ENCODE assay signal across 24 cellular contexts in the genomic region with DNA sequence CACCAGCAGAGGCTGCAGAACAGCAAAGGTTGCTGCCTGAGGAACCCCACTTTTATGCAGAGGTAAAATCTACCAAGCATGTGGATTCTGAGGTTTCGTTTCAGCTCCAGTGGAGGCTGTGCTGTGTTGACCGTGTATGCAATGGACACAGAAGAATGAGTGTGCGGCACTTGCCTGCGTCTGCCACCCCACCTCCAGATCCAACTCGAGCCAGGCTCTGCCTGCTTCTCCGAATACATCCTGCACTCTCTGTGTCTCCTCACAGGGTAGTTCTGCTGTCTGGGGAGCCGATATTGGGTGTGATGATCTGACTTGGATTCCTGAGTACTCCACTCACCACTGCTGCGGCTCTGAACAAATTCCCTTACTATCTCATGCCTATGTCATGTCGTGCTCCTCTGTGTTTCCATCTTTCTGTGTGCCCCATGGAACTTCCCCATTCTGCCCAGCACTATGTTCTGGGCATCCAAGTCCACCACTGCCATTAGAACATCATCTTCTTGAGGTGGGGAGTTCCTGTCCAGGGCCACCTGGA.
DNase-seq lines count a peak whose midpoint lies in the region; ATAC-seq and TF ChIP-seq lines count a peak whose summit lies in the region.
"Had no signal": no experiment of that assay in that cellular context is flagged by ENCODE, and none has a peak within 500 bp of the region (broad histone marks: within the 10 kb centered on the region; RNA-seq: fewer than 3 reads in every experiment).

No MANE protein-coding gene starts in this region.

- no peak overlapping the region for H2BK120ac ChIP-seq in trophoblast cell (ENCODE audit: insufficient read depth, low read length, poor library complexity)

- POLR2A ChIA-PET in WTC11 (lab: Charles Lee), result no interaction called here

- peaks cover 12 to 21% of the 10 kb centered on the region in 2 experiments for H3K4me1 ChIP-seq in trophoblast cell (ENCODE audit: control insufficient read depth in 1 of 2, insufficient read depth in 2 of 2, low read length in 2 of 2)

- WGBS in trophoblast cell (ENCODE audit: extremely low coverage, insufficient coverage, insufficient read length), result no CpG with 5 or more reads among the region's 9 CpGs

- ATAC-seq in WTC11, result no peak
- no peak for ATAC-seq in GM21390 (IDR thresholded peaks at IDR 0.05; ENCODE audit: unreplicated experiment)
- ATAC-seq: CD8-positive, alpha-beta T cell; GM12878; K562; PC-3 had no signal

- no peak overlapping the region for H3K14ac ChIP-seq in trophoblast cell (ENCODE audit: low read length)

- no peaks in the 10 kb centered on the region for H3K27me3 Mint-ChIP-seq in WTC11 (ENCODE audit: low read depth)
- peaks cover 2% of the 10 kb centered on the region for H3K27me3 Mint-ChIP-seq in endothelial cell (ENCODE audit: unreplicated experiment)
- H3K27me3 Mint-ChIP-seq: B cell had no signal

- H3K27ac ChIP-seq in trophoblast cell (ENCODE audit: low read depth, low read length), result no peak overlapping the region

- H3K27me3 ChIP-seq in trophoblast cell (ENCODE audit: insufficient read depth, low read length), result no peaks in the 10 kb centered on the region

- no peak overlapping the region for H3K9ac ChIP-seq in trophoblast cell (ENCODE audit: low read length)
- H3K9ac ChIP-seq: SK-N-SH had no signal

- CTCF ChIA-PET in WTC11 (lab: Charles Lee), result interaction anchor here (0.6 to 1.1 kb wide), 3 partner anchors 12 to 229 kb away, joined by 3 to 4 read pairs (median 4); no protein-coding TSS in a partner anchor

- H2BK5ac ChIP-seq in trophoblast cell (ENCODE audit: low read depth, low read length, poor library complexity), result no peak overlapping the region

- no peak overlapping the region for H3K4me3 ChIP-seq in trophoblast cell (ENCODE audit: low read depth, low read length)
- H3K4me3 ChIP-seq: GM12878, K562 had no signal

- H3K4me1 Mint-ChIP-seq in WTC11, result peaks cover 38% of the 10 kb centered on the region
- H3K4me1 Mint-ChIP-seq in endothelial cell (ENCODE audit: unreplicated experiment), result no peaks in the 10 kb centered on the region

- H3K9me3 Mint-ChIP-seq in WTC11 (peaks cover 3% of the 10 kb centered on the region), endothelial cell (ENCODE audit: unreplicated experiment) (no peaks in the 10 kb centered on the region)

- peaks cover 2% of the 10 kb centered on the region for H3K79me2 ChIP-seq in trophoblast cell (ENCODE audit: control insufficient read depth, insufficient read depth, low read length, poor library complexity)

- no peak overlapping the region for H2AFZ ChIP-seq in trophoblast cell (ENCODE audit: insufficient read depth, low read length, poor library complexity)

- DNase-seq in WTC11 (ENCODE audit: low spot score) (no peak), endothelial cell (ENCODE audit: low spot score) (no peak), trophoblast cell (peak; percentile 37 to 62), NCI-H1048 (lab: John Stamatoyannopoulos, UW) (no peak), foreskin melanocyte (no peak), hypothalamus (lab: John Stamatoyannopoulos, UW) (no peak)
- DNase-seq: CD8-positive, alpha-beta T cell; DMS 273 treated with DMSO at 0.1 percent for 48 hours; DMS79; GDM1; HCEC 1CT; Kasumi-1; NCI-H1105; NCI-H1436 treated with DMSO at 0.1 percent for 48 hours; NCI-H1930; NCI-H2107; NCI-H524 treated with DMSO at 0.1 percent for 48 hours; NCI-H774; PC-3; SK-N-SH had no signal

- TF ChIP-seq CTCF in WTC11 (IDR thresholded peaks at IDR 0.05) (no peak), endothelial cell (IDR thresholded peaks at IDR 0.05; ENCODE audit: unreplicated experiment) (no peak)

- H4K8ac ChIP-seq in trophoblast cell (ENCODE audit: low read depth, low read length), result no peak overlapping the region

- no peak overlapping the region for H2AK5ac ChIP-seq in trophoblast cell (ENCODE audit: low read length)

- H2BK12ac ChIP-seq in trophoblast cell (ENCODE audit: low read length), result no peak overlapping the region

- peak overlapping the region; percentile 49 for H3K18ac ChIP-seq in trophoblast cell (ENCODE audit: low read length)

- H3K4ac ChIP-seq in trophoblast cell (ENCODE audit: low read depth, low read length), result no peak overlapping the region

- no peaks in the 10 kb centered on the region for H3K9me3 ChIP-seq in trophoblast cell (ENCODE audit: insufficient read depth, low read depth, low read length)
- H3K9me3 ChIP-seq: SK-N-SH had no signal

- H3K27ac Mint-ChIP-seq in WTC11, result peak overlapping the region; percentile 25; the same call in 1 of the 2 replicates
- peak overlapping the region; percentile 20 for H3K27ac Mint-ChIP-seq in endothelial cell (ENCODE audit: unreplicated experiment)
- H3K27ac Mint-ChIP-seq: B cell; CD8-positive, alpha-beta T cell had no signal

- peaks cover 4 to 5% of the 10 kb centered on the region in 2 experiments for H3K36me3 ChIP-seq in trophoblast cell (ENCODE audit: control insufficient read depth in 1 of 2, insufficient read depth in 2 of 2, low read length in 2 of 2)

- H3K36me3 Mint-ChIP-seq in WTC11 (peaks cover 9% of the 10 kb centered on the region), endothelial cell (ENCODE audit: low read depth, unreplicated experiment) (peaks cover 3% of the 10 kb centered on the region)

- no peaks in the 10 kb centered on the region for H3K79me1 ChIP-seq in trophoblast cell (ENCODE audit: low read length)

- H3K4me3 Mint-ChIP-seq in WTC11 (no peak overlapping the region), endothelial cell (ENCODE audit: unreplicated experiment) (no peak overlapping the region)
- H3K4me3 Mint-ChIP-seq: B cell; CD8-positive, alpha-beta T cell had no signal

- no peak overlapping the region for H3K23ac ChIP-seq in trophoblast cell (ENCODE audit: low read length)

- H4K91ac ChIP-seq in trophoblast cell (ENCODE audit: low read depth, low read length), result no peak overlapping the region

- H4K12ac ChIP-seq in trophoblast cell (ENCODE audit: low read depth, low read length), result no peak overlapping the region

- no peak overlapping the region for H3K4me2 ChIP-seq in trophoblast cell (ENCODE audit: low read length)
- H3K4me2 ChIP-seq: SK-N-SH had no signal

TF ChIP-seq in WTC11, 78 proteins besides CTCF, POLR2A, EP300 and RAD21 (continues in another document):
- TF ChIP-seq ZNF121 (CRISPR knock-in tag; IDR thresholded peaks at IDR 0.05) (no peak), PRRX2 (CRISPR knock-in tag; IDR thresholded peaks at IDR 0.05) (no peak), ZNF232 (CRISPR knock-in tag; IDR thresholded peaks at IDR 0.05) (no peak), MYBL2 (CRISPR knock-in tag; IDR thresholded peaks at IDR 0.05) (no peak)
- TF ChIP-seq, protein P1, sequence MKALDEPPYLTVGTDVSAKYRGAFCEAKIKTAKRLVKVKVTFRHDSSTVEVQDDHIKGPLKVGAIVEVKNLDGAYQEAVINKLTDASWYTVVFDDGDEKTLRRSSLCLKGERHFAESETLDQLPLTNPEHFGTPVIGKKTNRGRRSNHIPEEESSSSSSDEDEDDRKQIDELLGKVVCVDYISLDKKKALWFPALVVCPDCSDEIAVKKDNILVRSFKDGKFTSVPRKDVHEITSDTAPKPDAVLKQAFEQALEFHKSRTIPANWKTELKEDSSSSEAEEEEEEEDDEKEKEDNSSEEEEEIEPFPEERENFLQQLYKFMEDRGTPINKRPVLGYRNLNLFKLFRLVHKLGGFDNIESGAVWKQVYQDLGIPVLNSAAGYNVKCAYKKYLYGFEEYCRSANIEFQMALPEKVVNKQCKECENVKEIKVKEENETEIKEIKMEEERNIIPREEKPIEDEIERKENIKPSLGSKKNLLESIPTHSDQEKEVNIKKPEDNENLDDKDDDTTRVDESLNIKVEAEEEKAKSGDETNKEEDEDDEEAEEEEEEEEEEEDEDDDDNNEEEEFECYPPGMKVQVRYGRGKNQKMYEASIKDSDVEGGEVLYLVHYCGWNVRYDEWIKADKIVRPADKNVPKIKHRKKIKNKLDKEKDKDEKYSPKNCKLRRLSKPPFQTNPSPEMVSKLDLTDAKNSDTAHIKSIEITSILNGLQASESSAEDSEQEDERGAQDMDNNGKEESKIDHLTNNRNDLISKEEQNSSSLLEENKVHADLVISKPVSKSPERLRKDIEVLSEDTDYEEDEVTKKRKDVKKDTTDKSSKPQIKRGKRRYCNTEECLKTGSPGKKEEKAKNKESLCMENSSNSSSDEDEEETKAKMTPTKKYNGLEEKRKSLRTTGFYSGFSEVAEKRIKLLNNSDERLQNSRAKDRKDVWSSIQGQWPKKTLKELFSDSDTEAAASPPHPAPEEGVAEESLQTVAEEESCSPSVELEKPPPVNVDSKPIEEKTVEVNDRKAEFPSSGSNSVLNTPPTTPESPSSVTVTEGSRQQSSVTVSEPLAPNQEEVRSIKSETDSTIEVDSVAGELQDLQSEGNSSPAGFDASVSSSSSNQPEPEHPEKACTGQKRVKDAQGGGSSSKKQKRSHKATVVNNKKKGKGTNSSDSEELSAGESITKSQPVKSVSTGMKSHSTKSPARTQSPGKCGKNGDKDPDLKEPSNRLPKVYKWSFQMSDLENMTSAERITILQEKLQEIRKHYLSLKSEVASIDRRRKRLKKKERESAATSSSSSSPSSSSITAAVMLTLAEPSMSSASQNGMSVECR (CRISPR knock-in tag; IDR thresholded peaks at IDR 0.05; ENCODE audit: borderline replicate concordance), result no peak
- TF ChIP-seq, protein P2, sequence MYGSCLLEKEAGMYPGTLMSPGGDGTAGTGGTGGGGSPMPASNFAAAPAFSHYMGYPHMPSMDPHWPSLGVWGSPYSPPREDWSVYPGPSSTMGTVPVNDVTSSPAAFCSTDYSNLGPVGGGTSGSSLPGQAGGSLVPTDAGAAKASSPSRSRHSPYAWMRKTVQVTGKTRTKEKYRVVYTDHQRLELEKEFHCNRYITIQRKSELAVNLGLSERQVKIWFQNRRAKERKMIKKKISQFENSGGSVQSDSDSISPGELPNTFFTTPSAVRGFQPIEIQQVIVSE (CRISPR knock-in tag; IDR thresholded peaks at IDR 0.05; ENCODE audit: borderline replicate concordance), result no peak

Comparison
In these comparisons a context has a peak if more than half of its experiments do, and no peak if none do; other contexts are left out.
1. DNase-seq: peak in trophoblast cell (2 of 2); none in WTC11 (single experiment), endothelial cell (single experiment), NCI-H1048 (single experiment), foreskin melanocyte (single experiment) and hypothalamus (0 of 51).